In genomic region chr3:143830063-143830462, GRCh38 we compare ENCODE assay signal across 24 cellular contexts. TPM values are rescaled to one million over a fixed set of nuclear protein-coding genes. Genes with fewer than 3 reads are reported as not detected.
A peak's percentile ranks its signal among the peaks of the same experiment; 100 is the strongest.
DNase-seq lines count a peak whose midpoint lies in the region; ATAC-seq and TF ChIP-seq lines count a peak whose summit lies in the region.
"Had no signal": no experiment of that assay in that cellular context is flagged by ENCODE, and none has a peak within 500 bp of the region (broad histone marks: within the 10 kb centered on the region; RNA-seq: fewer than 3 reads in every experiment).

No MANE protein-coding gene starts in this region.

- no peaks in the 10 kb centered on the region for H3K27me3 ChIP-seq in SK-N-SH (ENCODE audit: insufficient read depth)
- H3K27me3 ChIP-seq: heart right ventricle had no signal

- no peaks in the 10 kb centered on the region for H3K9me2 ChIP-seq in SK-N-SH

- no peak overlapping the region for H3K27ac ChIP-seq in SK-N-SH (ENCODE audit: low read depth in 2 of 2, low read length in 1 of 2)

- H3K4me2 ChIP-seq in SK-N-SH, result no peak overlapping the region

- no peak for TF ChIP-seq EP300 in SK-N-SH (IDR thresholded peaks at IDR 0.05; ENCODE audit: borderline replicate concordance in 1 of 2, low read depth in 1 of 2, low read length in 1 of 2)

- TF ChIP-seq RAD21 in SK-N-SH (IDR thresholded peaks at IDR 0.05; ENCODE audit: low read length), result no peak

- no peak overlapping the region for H2AFZ ChIP-seq in SK-N-SH (ENCODE audit: low read depth)

- no peaks in the 10 kb centered on the region for H3K9me3 ChIP-seq in SK-N-SH
- H3K9me3 ChIP-seq: heart right ventricle, mucosa of descending colon had no signal

- no peaks in the 10 kb centered on the region for H4K20me1 ChIP-seq in SK-N-SH (ENCODE audit: insufficient read depth)

- no peak for TF ChIP-seq CTCF in fibroblast of mammary gland (conservative IDR thresholded peaks at IDR 0.05; ENCODE audit: control insufficient read depth, insufficient read depth, low read depth, low read length)
- TF ChIP-seq CTCF in SK-N-SH (IDR thresholded peaks at IDR 0.05), result no peak

- no peaks in the 10 kb centered on the region for H3K79me2 ChIP-seq in SK-N-SH (ENCODE audit: insufficient read depth)

- H3K4me1 ChIP-seq in SK-N-SH (ENCODE audit: control insufficient read depth in 1 of 2, insufficient read depth in 2 of 2, low read depth in 1 of 2, low read length in 1 of 2), result no peaks in the 10 kb centered on the region

- DNase-seq in DMS53 (lab: John Stamatoyannopoulos, UW), result peak; percentile 55
- DNase-seq in HCEC 1CT, result peak; percentile 38
- peak; percentile 52 for DNase-seq in amniotic epithelial cell (ENCODE audit: low read depth)
- peak; percentile 21 for DNase-seq in fibroblast of mammary gland (ENCODE audit: low read depth)
- no peak for DNase-seq in SK-N-SH
- DNase-seq in NCI-H510A treated with DMSO at 0.1 percent for 48 hours (lab: John Stamatoyannopoulos, UW), result no peak
- DNase-seq: ACHN; activated CD4-positive, alpha-beta T cell treated with anti-CD3 and anti-CD28 coated beads for 36 hours; activated effector memory CD4-positive, alpha-beta T cell treated with Interleukin-2 at 50 U/mL for 16 hours; CD8-positive, alpha-beta T cell; heart right ventricle; left cardiac atrium; mucosa of descending colon; NCI-H1105; NCI-H187 treated with DMSO at 0.1 percent for 48 hours; NCI-H526 treated with DMSO at 0.1 percent for 48 hours; SIG-M5; stimulated activated naive B cell treated with anti-CD40 and anti-IgM and Interleukin-4, amounts not matched to agents 10 μg/mL and 1 μg/mL and 100 μg/mL, for 72 hours had no signal

- ATAC-seq in HG02642 (IDR thresholded peaks at IDR 0.05; ENCODE audit: poor library complexity, unreplicated experiment) (no peak), HG02759 (IDR thresholded peaks at IDR 0.05; ENCODE audit: unreplicated experiment) (no peak)
- ATAC-seq: activated CD4-positive, alpha-beta T cell treated with anti-CD3 and anti-CD28 coated beads for 36 hours; activated naive CD4-positive, alpha-beta T cell treated with anti-CD3 and anti-CD28 coated beads, Interleukin-2, amount 50 U/mL, for 72 hours; CD8-positive, alpha-beta T cell; HCT116; heart right ventricle; mucosa of descending colon; Panc1; stimulated activated naive B cell treated with anti-CD40 and anti-IgM and Interleukin-4, amounts not matched to agents 10 μg/mL and 1 μg/mL and 100 μg/mL, for 72 hours had no signal

- WGBS in SK-N-SH (ENCODE audit: low lambda C conversion rate), result 0% methylated on average over 2 of the region's 2 CpGs

- POLR2A ChIA-PET in SK-N-SH (lab: Yijun Ruan, JAX), result no interaction called here

- no peaks in the 10 kb centered on the region for H3F3A ChIP-seq in SK-N-SH (replicated peaks; ENCODE audit: insufficient read depth)

- H3K36me3 ChIP-seq in SK-N-SH (replicated peaks in 1 of 2; ENCODE audit: control insufficient read depth in 1 of 2, insufficient read depth in 2 of 2, low read length in 1 of 2), result no peaks in the 10 kb centered on the region
- H3K36me3 ChIP-seq: heart right ventricle had no signal

- H3K4me3 ChIP-seq in fibroblast of mammary gland (ENCODE audit: control insufficient read depth, low read depth, low read length) (no peak overlapping the region), SK-N-SH (ENCODE audit: low read depth in 2 of 2, low read length in 1 of 2) (no peak overlapping the region)
- H3K4me3 ChIP-seq: heart right ventricle, mucosa of descending colon, skin epidermis had no signal

- CTCF ChIA-PET in SK-N-SH (lab: Yijun Ruan, JAX), result no interaction called here

- H3K9ac ChIP-seq in SK-N-SH, result no peak overlapping the region

TF ChIP-seq in SK-N-SH, 30 proteins besides CTCF, POLR2A, EP300 and RAD21:
- no peak for TF ChIP-seq CHD2 (IDR thresholded peaks at IDR 0.05; ENCODE audit: low read length, partially characterized antibody)
- no peak for TF ChIP-seq NFIC (IDR thresholded peaks at IDR 0.05; ENCODE audit: borderline replicate concordance)
- TF ChIP-seq ZBTB33 (IDR thresholded peaks at IDR 0.05; ENCODE audit: borderline replicate concordance, low read depth), result no peak
- TF ChIP-seq EZH2phosphoT487 (IDR thresholded peaks at IDR 0.05; ENCODE audit: borderline replicate concordance, low read depth), result no peak
- TF ChIP-seq GATA2 (CRISPR knock-in tag; IDR thresholded peaks at IDR 0.05), result no peak
- no peak for TF ChIP-seq GABPA (IDR thresholded peaks at IDR 0.05; ENCODE audit: low read depth)
- no peak for TF ChIP-seq JUND (IDR thresholded peaks at IDR 0.05)
- no peak for TF ChIP-seq NRF1 (IDR thresholded peaks at IDR 0.05; ENCODE audit: low read depth, low read length)
- TF ChIP-seq MAX (IDR thresholded peaks at IDR 0.05; ENCODE audit: low read depth), result no peak
- no peak for TF ChIP-seq FOXJ3 (CRISPR knock-in tag; IDR thresholded peaks at IDR 0.05)
- TF ChIP-seq TAF1 (IDR thresholded peaks at IDR 0.05; ENCODE audit: borderline replicate concordance, low read depth, low read length), result no peak
- no peak for TF ChIP-seq SIN3A (IDR thresholded peaks at IDR 0.05; ENCODE audit: borderline replicate concordance, low read depth, low read length)
- TF ChIP-seq POLR2AphosphoS5 (IDR thresholded peaks at IDR 0.05; ENCODE audit: low read depth, low read length), result no peak
- no peak for TF ChIP-seq SMC3 (IDR thresholded peaks at IDR 0.05; ENCODE audit: low read depth, low read length)
- no peak for TF ChIP-seq ELF1 (IDR thresholded peaks at IDR 0.05)
- no peak for TF ChIP-seq YY1 (IDR thresholded peaks at IDR 0.05; ENCODE audit: low read depth)
- TF ChIP-seq FOSL2 (IDR thresholded peaks at IDR 0.05; ENCODE audit: borderline replicate concordance, low read depth), result no peak
- TF ChIP-seq PBX3 (IDR thresholded peaks at IDR 0.05), result no peak
TF ChIP-seq in SK-N-SH: peak in this region for 0.

RNA-seq across cellular contexts. Expression of gene SLC9A9, which starts 18.2 kb away (rescaled TPM):
- 0.05 TPM in 1 of 2 replicates, not detected in the other for polyA plus RNA-seq in SK-N-SH (2012; rRNA removed)
- 0.05 TPM in 2 replicates for polyA plus RNA-seq in SK-N-SH (2012; cell fraction: cytosol; rRNA removed)
- polyA plus RNA-seq in SK-N-SH (2012; cell fraction: nucleus; rRNA removed), result 0.04 TPM in 1 of 2 replicates, not detected in the other

Comparison
In these comparisons a context has a peak if more than half of its experiments do, and no peak if none do; other contexts are left out.
1. DNase-seq: peak in DMS53 (single experiment), HCEC 1CT (single experiment), amniotic epithelial cell (single experiment) and fibroblast of mammary gland (single experiment); none in SK-N-SH (single experiment) and NCI-H510A treated with DMSO at 0.1 percent for 48 hours (single experiment).